In genomic region chr2:219499555-219499954, GRCh38 we compare ENCODE assay signal across 9 cellular contexts. TPM values are rescaled to one million over a fixed set of nuclear protein-coding genes. Genes with fewer than 3 reads are reported as not detected.
DNase-seq lines count a peak whose midpoint lies in the region; ATAC-seq, FAIRE-seq and TF ChIP-seq lines count a peak whose summit lies in the region.
"Had no signal": no experiment of that assay in that cellular context is flagged by ENCODE, and none has a peak within 500 bp of the region (broad histone marks: within the 10 kb centered on the region; RNA-seq: fewer than 3 reads in every experiment).

No MANE protein-coding gene starts in this region.

- peak overlapping the region; percentile 23 for H2BK120ac ChIP-seq in mesenchymal stem cell (ENCODE audit: low read depth, low read length)

- in situ Hi-C loops in astrocyte of the cerebellum (cut with HindIII; ENCODE audit: low sequenced_read_pairs), result no loop called here

- H3K9me3 ChIP-seq in cardiac muscle cell (ENCODE audit: low read depth) (no peaks in the 10 kb centered on the region), mesenchymal stem cell (ENCODE audit: control insufficient read depth, low read length) (no peaks in the 10 kb centered on the region), uterus (no peaks in the 10 kb centered on the region)

- peak overlapping the region; percentile 96 for H3K9ac ChIP-seq in mesenchymal stem cell (ENCODE audit: low read length)

- H2AFZ ChIP-seq in mesenchymal stem cell (ENCODE audit: low read depth, low read length), result no peak overlapping the region

- H3K4me3 ChIP-seq in cardiac muscle cell, result peak overlapping the region; percentile 39
- H3K4me3 ChIP-seq in astrocyte of the cerebellum (ENCODE audit: low read depth, low read length), result peak overlapping the region; percentile 67
- peak overlapping the region in 1 of 2 experiments; percentile 91 for H3K4me3 ChIP-seq in mesenchymal stem cell (ENCODE audit: insufficient read depth in 1 of 2, low read depth in 1 of 2, low read length in 2 of 2)
- H3K4me3 ChIP-seq in uterus, result peak overlapping the region; percentile 52 to 57

- peak overlapping the region in 1 of 2 experiments; percentile 49 for H3K14ac ChIP-seq in mesenchymal stem cell (ENCODE audit: low read length in 2 of 2)

- TF ChIP-seq POLR2A in uterus (IDR thresholded peaks at IDR 0.05), result no peak

- H3K18ac ChIP-seq in mesenchymal stem cell (ENCODE audit: low read depth in 1 of 2, low read length in 2 of 2), result peak overlapping the region in 1 of 2 experiments; percentile 34

- H3K79me1 ChIP-seq in mesenchymal stem cell (replicated peaks; ENCODE audit: low read length, poor library complexity, severe bottlenecking), result peaks cover 25% of the 10 kb centered on the region

- H2BK5ac ChIP-seq in mesenchymal stem cell (ENCODE audit: low read depth, low read length, poor library complexity, severe bottlenecking), result no peak overlapping the region

- H3K36me3 ChIP-seq in cardiac muscle cell (no peaks in the 10 kb centered on the region), mesenchymal stem cell (ENCODE audit: control insufficient read depth in 1 of 2, insufficient read depth in 2 of 2, low read depth in 1 of 2, low read length in 2 of 2) (peaks cover 29 to 30% of the 10 kb centered on the region in 2 experiments), uterus (no peaks in the 10 kb centered on the region)

- H3K27ac ChIP-seq in cardiac muscle cell (no peak overlapping the region), mesenchymal stem cell (ENCODE audit: low read length, poor library complexity, severe bottlenecking) (no peak overlapping the region), uterus (peak overlapping the region in 1 of 2 donors; percentile 94)

- H3K4me1 ChIP-seq in cardiac muscle cell (ENCODE audit: low read depth) (peaks cover 29% of the 10 kb centered on the region), mesenchymal stem cell (ENCODE audit: control insufficient read depth, insufficient read depth, low read depth, low read length) (peaks cover 32% of the 10 kb centered on the region), uterus (peaks cover 0 to 4% of the 10 kb centered on the region in 2 donors)

- no peak for TF ChIP-seq CTCF in cardiac muscle cell (IDR thresholded peaks at IDR 0.05; ENCODE audit: low read depth, low read length)
- no peak for TF ChIP-seq CTCF in astrocyte of the cerebellum (IDR thresholded peaks at IDR 0.05; ENCODE audit: low read depth, low read length, missing control alignments)
- no peak for TF ChIP-seq CTCF in uterus (IDR thresholded peaks at IDR 0.05)

- peak overlapping the region in 1 of 2 experiments; percentile 58 for H2BK12ac ChIP-seq in mesenchymal stem cell (ENCODE audit: low read length in 2 of 2)

- H2AK5ac ChIP-seq in mesenchymal stem cell (ENCODE audit: low read length, severe bottlenecking), result peak overlapping the region; percentile 50

- WGBS in mesenchymal stem cell, result 70% methylated on average over 1 of the region's 1 CpG

- intact Hi-C loops in left ventricle myocardium superior (cut with micrococcal nuclease) (no loop called here), uterus (cut with DNase I; ENCODE audit: low total_unique reads) (no loop called here)

- no peak for FAIRE-seq in urothelium cell line (lab: Jason Lieb, UNC)

- no peak overlapping the region for H3K23ac ChIP-seq in mesenchymal stem cell (ENCODE audit: low read length in 2 of 2)

- H4K91ac ChIP-seq in mesenchymal stem cell (ENCODE audit: low read length), result no peak overlapping the region

- H3K27me3 ChIP-seq in cardiac muscle cell (peaks cover 8% of the 10 kb centered on the region), mesenchymal stem cell (ENCODE audit: control insufficient read depth in 1 of 2, insufficient read depth in 1 of 2, low read length in 2 of 2) (peaks cover 0 to 31% of the 10 kb centered on the region in 2 experiments), uterus (no peaks in the 10 kb centered on the region)

- ATAC-seq in left ventricle myocardium superior, result no peak

- H4K8ac ChIP-seq in mesenchymal stem cell (ENCODE audit: low read length), result no peak overlapping the region

- peak overlapping the region; percentile 69 for H3K4me2 ChIP-seq in mesenchymal stem cell (ENCODE audit: low read length, poor library complexity, severe bottlenecking)

- DNase-seq in cardiac muscle cell (ENCODE audit: low read depth in 1 of 2, low spot score in 1 of 2), result no peak
- no peak for DNase-seq in left ventricle myocardium superior
- no peak for DNase-seq in astrocyte of the cerebellum (ENCODE audit: low read depth)
- DNase-seq in mesenchymal stem cell, result no peak
- DNase-seq in uterus, result no peak
- DNase-seq in urothelium cell line (ENCODE audit: low spot score), result no peak
- no peak for DNase-seq in iPS-NIHi11 (ENCODE audit: low spot score)
- DNase-seq in NCI-H2107 treated with DMSO at 0.1 percent for 48 hours (lab: John Stamatoyannopoulos, UW; ENCODE audit: unreplicated experiment), result no peak
- DNase-seq: NCI-H774 had no signal

- no peak overlapping the region for H2BK15ac ChIP-seq in mesenchymal stem cell (ENCODE audit: low read depth, poor library complexity, severe bottlenecking)

- H3K4ac ChIP-seq in mesenchymal stem cell (ENCODE audit: low read depth in 1 of 2, low read length in 2 of 2), result no peak overlapping the region

RNA-seq across cellular contexts. Expression of gene GMPPA, which starts 0.9 kb away (rescaled TPM):
- 35.0 and 45.5 TPM in 2 replicates for total RNA-seq in cardiac muscle cell
- 52.7 and 67.5 TPM in 2 replicates for polyA plus RNA-seq in cardiac muscle cell
- 21.6 TPM for total RNA-seq in left ventricle myocardium superior
- 41.8 TPM for polyA plus RNA-seq in mesenchymal stem cell (2013, experiment 1 of 2)
- 41.6 TPM for polyA plus RNA-seq in mesenchymal stem cell (2013, experiment 2 of 2)
- 10 to 100 TPM; 14.1 to 39.5 (median 27.6) TPM for total RNA-seq in uterus

RNA-seq across cellular contexts. Expression of gene ASIC4, which starts 14.7 kb away (rescaled TPM):
- total RNA-seq in cardiac muscle cell (6.4 and 9.5 TPM in 2 replicates), left ventricle myocardium superior (not detected), uterus (under 1 TPM in 2 of 4 donors, not detected in 2; 0.21 to 0.30 TPM)
- 3.3 and 4.3 TPM in 2 replicates for polyA plus RNA-seq in cardiac muscle cell
- polyA plus RNA-seq in mesenchymal stem cell (2013, experiment 1 of 2), result not detected
- not detected for polyA plus RNA-seq in mesenchymal stem cell (2013, experiment 2 of 2)

RNA-seq across cellular contexts. Expression of gene CHPF, which starts 44.1 kb away (rescaled TPM):
- total RNA-seq in cardiac muscle cell (286 and 301 TPM in 2 replicates), left ventricle myocardium superior (93.1 TPM), uterus (100 to 1,000 TPM in 1 of 4 donors, 10 to 100 TPM in 3; 16.5 to 194 (median 42.5) TPM)
- polyA plus RNA-seq in cardiac muscle cell, result 208 and 218 TPM in 2 replicates
- 134 TPM for polyA plus RNA-seq in mesenchymal stem cell (2013, experiment 1 of 2)
- 133 TPM for polyA plus RNA-seq in mesenchymal stem cell (2013, experiment 2 of 2)

RNA-seq across cellular contexts. Expression of gene TMEM198, which starts 44.3 kb away (rescaled TPM):
- total RNA-seq in cardiac muscle cell, result 6.7 and 7.4 TPM in 2 replicates
- 8.2 and 12.2 TPM in 2 replicates for polyA plus RNA-seq in cardiac muscle cell
- 1.7 TPM for total RNA-seq in left ventricle myocardium superior
- polyA plus RNA-seq in mesenchymal stem cell (2013, experiment 1 of 2), result 1.5 TPM
- 1.3 TPM for polyA plus RNA-seq in mesenchymal stem cell (2013, experiment 2 of 2)
- 1 to 10 TPM in 2 of 4 donors, under 1 TPM in 1, not detected in 1; 0.77 to 5.3 (median 5.1) TPM for total RNA-seq in uterus
